2 cellular contexts compared by ENCODE assay signal in genomic region chr6:158174514-158174913, GRCh38.
TF ChIP-seq lines count a peak whose summit lies in the region.

No MANE protein-coding gene starts in this region.

TF ChIP-seq in liver, 16 proteins besides CTCF, POLR2A, EP300 and RAD21:
- TF ChIP-seq FOXA1 (IDR thresholded peaks at IDR 0.05): no peak
- TF ChIP-seq, protein P1, sequence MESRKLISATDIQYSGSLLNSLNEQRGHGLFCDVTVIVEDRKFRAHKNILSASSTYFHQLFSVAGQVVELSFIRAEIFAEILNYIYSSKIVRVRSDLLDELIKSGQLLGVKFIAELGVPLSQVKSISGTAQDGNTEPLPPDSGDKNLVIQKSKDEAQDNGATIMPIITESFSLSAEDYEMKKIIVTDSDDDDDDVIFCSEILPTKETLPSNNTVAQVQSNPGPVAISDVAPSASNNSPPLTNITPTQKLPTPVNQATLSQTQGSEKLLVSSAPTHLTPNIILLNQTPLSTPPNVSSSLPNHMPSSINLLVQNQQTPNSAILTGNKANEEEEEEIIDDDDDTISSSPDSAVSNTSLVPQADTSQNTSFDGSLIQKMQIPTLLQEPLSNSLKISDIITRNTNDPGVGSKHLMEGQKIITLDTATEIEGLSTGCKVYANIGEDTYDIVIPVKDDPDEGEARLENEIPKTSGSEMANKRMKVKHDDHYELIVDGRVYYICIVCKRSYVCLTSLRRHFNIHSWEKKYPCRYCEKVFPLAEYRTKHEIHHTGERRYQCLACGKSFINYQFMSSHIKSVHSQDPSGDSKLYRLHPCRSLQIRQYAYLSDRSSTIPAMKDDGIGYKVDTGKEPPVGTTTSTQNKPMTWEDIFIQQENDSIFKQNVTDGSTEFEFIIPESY (IDR thresholded peaks at IDR 0.05): no peak
- peak; percentile 75 for TF ChIP-seq HNF4A (conservative IDR thresholded peaks at IDR 0.05)
- TF ChIP-seq SP1 (IDR thresholded peaks at IDR 0.05): peak; percentile 42
- TF ChIP-seq EGR1 (IDR thresholded peaks at IDR 0.05; ENCODE audit: low read depth in 2 of 2): no peak
- no peak for TF ChIP-seq MAX (IDR thresholded peaks at IDR 0.05)
- TF ChIP-seq NR2F2 (IDR thresholded peaks at IDR 0.05): no peak
- TF ChIP-seq, protein P2, sequence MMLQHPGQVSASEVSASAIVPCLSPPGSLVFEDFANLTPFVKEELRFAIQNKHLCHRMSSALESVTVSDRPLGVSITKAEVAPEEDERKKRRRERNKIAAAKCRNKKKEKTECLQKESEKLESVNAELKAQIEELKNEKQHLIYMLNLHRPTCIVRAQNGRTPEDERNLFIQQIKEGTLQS (IDR thresholded peaks at IDR 0.05): no peak
- no peak for TF ChIP-seq FOXA2 (IDR thresholded peaks at IDR 0.05)
- TF ChIP-seq GABPA (IDR thresholded peaks at IDR 0.05 in 1 of 2, conservative IDR thresholded peaks at IDR 0.05 in 1 of 2): no peak
- peak; percentile 15 for TF ChIP-seq HNF4G (IDR thresholded peaks at IDR 0.05)
- TF ChIP-seq, protein P3, sequence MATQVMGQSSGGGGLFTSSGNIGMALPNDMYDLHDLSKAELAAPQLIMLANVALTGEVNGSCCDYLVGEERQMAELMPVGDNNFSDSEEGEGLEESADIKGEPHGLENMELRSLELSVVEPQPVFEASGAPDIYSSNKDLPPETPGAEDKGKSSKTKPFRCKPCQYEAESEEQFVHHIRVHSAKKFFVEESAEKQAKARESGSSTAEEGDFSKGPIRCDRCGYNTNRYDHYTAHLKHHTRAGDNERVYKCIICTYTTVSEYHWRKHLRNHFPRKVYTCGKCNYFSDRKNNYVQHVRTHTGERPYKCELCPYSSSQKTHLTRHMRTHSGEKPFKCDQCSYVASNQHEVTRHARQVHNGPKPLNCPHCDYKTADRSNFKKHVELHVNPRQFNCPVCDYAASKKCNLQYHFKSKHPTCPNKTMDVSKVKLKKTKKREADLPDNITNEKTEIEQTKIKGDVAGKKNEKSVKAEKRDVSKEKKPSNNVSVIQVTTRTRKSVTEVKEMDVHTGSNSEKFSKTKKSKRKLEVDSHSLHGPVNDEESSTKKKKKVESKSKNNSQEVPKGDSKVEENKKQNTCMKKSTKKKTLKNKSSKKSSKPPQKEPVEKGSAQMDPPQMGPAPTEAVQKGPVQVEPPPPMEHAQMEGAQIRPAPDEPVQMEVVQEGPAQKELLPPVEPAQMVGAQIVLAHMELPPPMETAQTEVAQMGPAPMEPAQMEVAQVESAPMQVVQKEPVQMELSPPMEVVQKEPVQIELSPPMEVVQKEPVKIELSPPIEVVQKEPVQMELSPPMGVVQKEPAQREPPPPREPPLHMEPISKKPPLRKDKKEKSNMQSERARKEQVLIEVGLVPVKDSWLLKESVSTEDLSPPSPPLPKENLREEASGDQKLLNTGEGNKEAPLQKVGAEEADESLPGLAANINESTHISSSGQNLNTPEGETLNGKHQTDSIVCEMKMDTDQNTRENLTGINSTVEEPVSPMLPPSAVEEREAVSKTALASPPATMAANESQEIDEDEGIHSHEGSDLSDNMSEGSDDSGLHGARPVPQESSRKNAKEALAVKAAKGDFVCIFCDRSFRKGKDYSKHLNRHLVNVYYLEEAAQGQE (IDR thresholded peaks at IDR 0.05): no peak
- no peak for TF ChIP-seq YY1 (IDR thresholded peaks at IDR 0.05)
- TF ChIP-seq RXRA (IDR thresholded peaks at IDR 0.05): no peak
- no peak for TF ChIP-seq JUND (IDR thresholded peaks at IDR 0.05)
- no peak for TF ChIP-seq TAF1 (conservative IDR thresholded peaks at IDR 0.05)

TF ChIP-seq in HepG2, 621 proteins besides CTCF, POLR2A, EP300 and RAD21:
- no peak for TF ChIP-seq AGO1 (IDR thresholded peaks at IDR 0.05; ENCODE audit: low read depth, low read length, poor library complexity, severe bottlenecking)
- no peak for TF ChIP-seq HHEX (CRISPR knock-in tag; IDR thresholded peaks at IDR 0.05)
- no peak for TF ChIP-seq ZNF678 (CRISPR knock-in tag; IDR thresholded peaks at IDR 0.05)
- TF ChIP-seq ISL2 (CRISPR knock-in tag; IDR thresholded peaks at IDR 0.05): no peak
